ENCODE assay signal across 15 cellular contexts in genomic region chr5:107468286-107468685, GRCh38.
DNase-seq lines count a peak whose midpoint lies in the region; ATAC-seq and TF ChIP-seq lines count a peak whose summit lies in the region.
"Had no signal": no experiment of that assay in that cellular context is flagged by ENCODE, and none has a peak within 500 bp of the region (broad histone marks: within the 10 kb centered on the region; RNA-seq: fewer than 3 reads in every experiment).

No MANE protein-coding gene starts in this region.

- H3K36me3 Mint-ChIP-seq in natural killer cell = no peaks in the 10 kb centered on the region
- H3K36me3 Mint-ChIP-seq in CD8-positive, alpha-beta memory T cell = no peaks in the 10 kb centered on the region

- TF ChIP-seq CTCF in HEK293 (tag by site-specific recombination; IDR thresholded peaks at IDR 0.05) = no peak
- TF ChIP-seq CTCF in cardiac muscle cell (IDR thresholded peaks at IDR 0.05; ENCODE audit: low read depth, low read length) = no peak
- no peak for TF ChIP-seq CTCF in natural killer cell (IDR thresholded peaks at IDR 0.05)

- no peaks in the 10 kb centered on the region for H3K9me3 ChIP-seq in HEK293 (ENCODE audit: control insufficient read depth, insufficient read depth, low read depth, low read length)
- H3K9me3 ChIP-seq in SJSA1 (replicated peaks) = no peaks in the 10 kb centered on the region
- H3K9me3 ChIP-seq in cardiac muscle cell (ENCODE audit: low read depth) = no peaks in the 10 kb centered on the region
- no peaks in the 10 kb centered on the region for H3K9me3 ChIP-seq in CD8-positive, alpha-beta memory T cell (ENCODE audit: low read length)
- H3K9me3 ChIP-seq: colonic mucosa, MG63 had no signal

- peak overlapping the region; percentile 84 to 97 for H3K27ac Mint-ChIP-seq in natural killer cell
- H3K27ac Mint-ChIP-seq in CD8-positive, alpha-beta memory T cell = no peak overlapping the region
- H3K27ac Mint-ChIP-seq: activated CD4-positive, alpha-beta T cell treated with anti-CD3 and anti-CD28 coated beads, Interleukin-2, amount 10 ng/mL, durations not matched to agents 24 days and 14 days; B cell; stimulated activated naive CD8-positive, alpha-beta T cell treated with anti-CD3 and anti-CD28 coated beads, Interleukin-15, Interleukin-2, amounts not matched to agents 100 ng/mL and 50 ng/mL, for 24 hours had no signal

- H3K4me3 Mint-ChIP-seq in natural killer cell = peak overlapping the region; percentile 70
- H3K4me3 Mint-ChIP-seq in CD8-positive, alpha-beta memory T cell = no peak overlapping the region
- H3K4me3 Mint-ChIP-seq: activated CD4-positive, alpha-beta T cell treated with anti-CD3 and anti-CD28 coated beads, Interleukin-2, amount 10 ng/mL, durations not matched to agents 24 days and 14 days; B cell; stimulated activated naive CD8-positive, alpha-beta T cell treated with anti-CD3 and anti-CD28 coated beads, Interleukin-15, Interleukin-2, amounts not matched to agents 100 ng/mL and 50 ng/mL, for 24 hours had no signal

- intact Hi-C loops in natural killer cell (cut with micrococcal nuclease) = loop anchor here (2.0 to 5.0 kb wide), 3 partner anchors 19 to 41 kb away; no protein-coding TSS in a partner anchor

- no peak overlapping the region for H3K4me3 ChIP-seq in HEK293 (ENCODE audit: low read depth, low read length)
- H3K4me3 ChIP-seq in SJSA1 = no peak overlapping the region
- no peak overlapping the region for H3K4me3 ChIP-seq in cardiac muscle cell
- H3K4me3 ChIP-seq in CD8-positive, alpha-beta memory T cell (ENCODE audit: low read length) = no peak overlapping the region
- H3K4me3 ChIP-seq: colonic mucosa, MG63 had no signal

- H3K27ac ChIP-seq in HEK293 (ENCODE audit: extremely low read depth, low read depth, low read length) (no peak overlapping the region), SJSA1 (peak overlapping the region; percentile 78; the same call in 1 of the 2 replicates), cardiac muscle cell (peak overlapping the region; percentile 81)
- H3K27ac ChIP-seq in CD8-positive, alpha-beta memory T cell (ENCODE audit: low read depth, low read length) = no peak overlapping the region
- H3K27ac ChIP-seq: colonic mucosa had no signal

- H3K27me3 ChIP-seq in SJSA1 (replicated peaks) (no peaks in the 10 kb centered on the region), cardiac muscle cell (no peaks in the 10 kb centered on the region)
- H3K27me3 ChIP-seq in CD8-positive, alpha-beta memory T cell (ENCODE audit: insufficient read depth, low read length, poor library complexity, severe bottlenecking) = no peaks in the 10 kb centered on the region
- H3K27me3 ChIP-seq: colonic mucosa, MG63 had no signal

- ATAC-seq in natural killer cell = no peak
- no peak for ATAC-seq in GM18861 (IDR thresholded peaks at IDR 0.05; ENCODE audit: unreplicated experiment)

- H3K4me1 Mint-ChIP-seq in natural killer cell = peaks cover 73 to 80% of the 10 kb centered on the region in 2 donors
- peaks cover 30 to 52% (median 46%) of the 10 kb centered on the region in 3 donors for H3K4me1 Mint-ChIP-seq in CD8-positive, alpha-beta memory T cell
- H3K4me1 Mint-ChIP-seq: B cell had no signal

- no peaks in the 10 kb centered on the region for H3K27me3 Mint-ChIP-seq in natural killer cell (ENCODE audit: low read depth in 2 of 2)
- no peaks in the 10 kb centered on the region for H3K27me3 Mint-ChIP-seq in CD8-positive, alpha-beta memory T cell
- H3K27me3 Mint-ChIP-seq: B cell; stimulated activated naive CD8-positive, alpha-beta T cell treated with anti-CD3 and anti-CD28 coated beads, Interleukin-15, Interleukin-2, amounts not matched to agents 100 ng/mL and 50 ng/mL, for 24 hours had no signal

- no peaks in the 10 kb centered on the region for H3K36me3 ChIP-seq in HEK293 (ENCODE audit: control insufficient read depth in 2 of 2, insufficient read depth in 1 of 2, low read length in 2 of 2)
- H3K36me3 ChIP-seq in SJSA1 = no peaks in the 10 kb centered on the region
- no peaks in the 10 kb centered on the region for H3K36me3 ChIP-seq in cardiac muscle cell
- no peaks in the 10 kb centered on the region for H3K36me3 ChIP-seq in CD8-positive, alpha-beta memory T cell (ENCODE audit: insufficient read depth, low read length)
- H3K36me3 ChIP-seq: colonic mucosa, MG63 had no signal

- DNase-seq in SJSA1 (ENCODE audit: low read depth in 1 of 2, low spot score in 2 of 2) = peak in 1 of 2 experiments; percentile 39
- peak in 1 of 2 donors; percentile 50 for DNase-seq in cardiac muscle cell (ENCODE audit: low read depth in 1 of 2, low spot score in 1 of 2)
- no peak for DNase-seq in natural killer cell
- DNase-seq in activated CD4-positive, alpha-beta T cell treated with anti-CD3 and anti-CD28 coated beads, Interleukin-2, amount 50 U/mL, for 4 hours = no peak
- no peak for DNase-seq in CD8-positive, alpha-beta memory T cell
- DNase-seq: activated CD4-positive, alpha-beta T cell treated with anti-CD3 and anti-CD28 coated beads, Interleukin-2, amount 10 ng/mL, durations not matched to agents 24 days and 14 days; activated CD8-positive, alpha-beta memory T cell treated with anti-CD3 and anti-CD28 coated beads, Interleukin-2, amount 50 U/mL, for 48 hours; colonic mucosa; MG63; NCI-H1694 treated with DMSO at 0.1 percent for 48 hours; NCI-H446 treated with DMSO at 0.1 percent for 48 hours had no signal

- CTCF ChIA-PET in HEK293 (lab: Yijun Ruan, JAX) = no interaction called here
- CTCF ChIA-PET in CD8-positive, alpha-beta memory T cell (lab: Charles Lee) = no interaction called here

- H3K4me1 ChIP-seq in HEK293 (ENCODE audit: control insufficient read depth, insufficient read depth, low read length) (peaks cover 24% of the 10 kb centered on the region), SJSA1 (replicated peaks) (peaks cover 47% of the 10 kb centered on the region), cardiac muscle cell (ENCODE audit: low read depth) (peaks cover 54% of the 10 kb centered on the region)
- H3K4me1 ChIP-seq in CD8-positive, alpha-beta memory T cell (ENCODE audit: insufficient read depth, low read length) = peaks cover 3% of the 10 kb centered on the region
- H3K4me1 ChIP-seq: colonic mucosa had no signal

- POLR2A ChIA-PET in HEK293 (lab: Yijun Ruan, JAX) = no interaction called here
- POLR2A ChIA-PET in CD8-positive, alpha-beta memory T cell (lab: Charles Lee) = no interaction called here

- no peaks in the 10 kb centered on the region for H3K9me3 Mint-ChIP-seq in natural killer cell
- no peaks in the 10 kb centered on the region for H3K9me3 Mint-ChIP-seq in CD8-positive, alpha-beta memory T cell
- H3K9me3 Mint-ChIP-seq: activated CD4-positive, alpha-beta T cell treated with anti-CD3 and anti-CD28 coated beads, Interleukin-2, amount 10 ng/mL, durations not matched to agents 24 days and 14 days; stimulated activated naive CD8-positive, alpha-beta T cell treated with anti-CD3 and anti-CD28 coated beads, Interleukin-15, Interleukin-2, amounts not matched to agents 100 ng/mL and 50 ng/mL, for 24 hours had no signal

TF ChIP-seq in HEK293, 187 proteins besides CTCF, POLR2A, EP300 and RAD21:
- 0 out of 2 replicates have a peak, but pooled peaks have one; percentile 23 for TF ChIP-seq IKZF3 (tag by site-specific recombination; IDR thresholded peaks at IDR 0.05)
- no peak for TF ChIP-seq ZNF600 (tag by site-specific recombination; IDR thresholded peaks at IDR 0.05)

Comparison
In these comparisons a context has a peak if more than half of its experiments do, and no peak if none do; other contexts are left out.
1. H3K27ac ChIP-seq: peak in SJSA1 (single experiment) and cardiac muscle cell (single experiment); none in HEK293 (single experiment) and CD8-positive, alpha-beta memory T cell (single experiment).
2. H3K27ac Mint-ChIP-seq: peak in natural killer cell (2 of 2); none in CD8-positive, alpha-beta memory T cell (0 of 8).